ENCODE assay signal across 27 cellular contexts in genomic region chr9:35938474-35939145, GRCh38. TPM values are rescaled to one million over a fixed set of nuclear protein-coding genes. Genes with fewer than 3 reads are reported as not detected.
A peak's percentile ranks its signal among the peaks of the same experiment; 100 is the strongest.
DNase-seq lines count a peak whose midpoint lies in the region; ATAC-seq and TF ChIP-seq lines count a peak whose summit lies in the region.
"Had no signal": no experiment of that assay in that cellular context is flagged by ENCODE, and none has a peak within 500 bp of the region (broad histone marks: within the 10 kb centered on the region; RNA-seq: fewer than 3 reads in every experiment).

No MANE protein-coding gene starts in this region.

- H3K27me3 ChIP-seq in aorta (ENCODE audit: control insufficient read depth in 1 of 2, insufficient read depth in 2 of 2, low read length in 1 of 2) (no peaks in the 10 kb centered on the region), A673 (replicated peaks; ENCODE audit: insufficient read depth, low read depth, low read length, poor library complexity) (no peaks in the 10 kb centered on the region)
- H3K27me3 ChIP-seq: gastroesophageal sphincter had no signal

- 32 to 54% methylated on average over 8 of the region's 8 CpGs for WGBS in aorta, 2 donors

- POLR2A ChIA-PET in T-cell (lab: Charles Lee) = interaction anchor here (0.7 kb wide), 2 partner anchors 81 to 228 kb away, joined by 3 to 5 read pairs; no protein-coding TSS in a partner anchor
- POLR2A ChIA-PET in naive thymus-derived CD8-positive, alpha-beta T cell (lab: Charles Lee) = interaction anchor here (0.6 to 1.2 kb wide), 2 partner anchors 29 to 35 kb away, joined by 3 to 4 read pairs; partner anchors contain the start of gene SPAAR
- POLR2A ChIA-PET in A673 (lab: Charles Lee; ENCODE audit: low non-redundant PET) = no interaction called here

- peaks cover 7 to 9% of the 10 kb centered on the region in 2 donors for H3K9me3 Mint-ChIP-seq in stimulated activated naive CD8-positive, alpha-beta T cell treated with anti-CD3 and anti-CD28 coated beads, Interleukin-15, amount 100 ng/mL, for 72 hours
- peaks cover 0 to 7% (median 4%) of the 10 kb centered on the region in 3 donors for H3K9me3 Mint-ChIP-seq in T-cell
- H3K9me3 Mint-ChIP-seq in naive thymus-derived CD8-positive, alpha-beta T cell = peaks cover 0 to 6% (median 0%) of the 10 kb centered on the region in 9 donors
- H3K9me3 Mint-ChIP-seq: brain had no signal

- H3K36me3 ChIP-seq in aorta (ENCODE audit: control insufficient read depth in 1 of 2, insufficient read depth in 2 of 2, low read length in 1 of 2) (no peaks in the 10 kb centered on the region), A673 (ENCODE audit: insufficient read depth, low read length, poor library complexity, severe bottlenecking) (no peaks in the 10 kb centered on the region)
- H3K36me3 ChIP-seq: gastroesophageal sphincter had no signal

- peak overlapping the region; percentile 14 to 95 for H3K27ac ChIP-seq in aorta (ENCODE audit: low read depth in 1 of 2, low read length in 2 of 2)
- no peak overlapping the region for H3K27ac ChIP-seq in A673 (ENCODE audit: low read depth, low read length, poor library complexity, severe bottlenecking)
- H3K27ac ChIP-seq: gastroesophageal sphincter had no signal

- BruUV-seq in A673 (replicated peaks; lab: Mats Ljungman, UMichigan) = no TSS peak

- H3K4me1 Mint-ChIP-seq in stimulated activated naive CD8-positive, alpha-beta T cell treated with anti-CD3 and anti-CD28 coated beads, Interleukin-15, amount 100 ng/mL, for 72 hours = peaks cover 41% of the 10 kb centered on the region
- peaks cover 65 to 71% (median 68%) of the 10 kb centered on the region in 3 donors for H3K4me1 Mint-ChIP-seq in T-cell
- peaks cover 35 to 66% (median 63%) of the 10 kb centered on the region in 4 donors for H3K4me1 Mint-ChIP-seq in naive thymus-derived CD8-positive, alpha-beta T cell
- H3K4me1 Mint-ChIP-seq: brain had no signal

- peaks cover 0 to 5% of the 10 kb centered on the region in 2 donors for H3K4me1 ChIP-seq in aorta (ENCODE audit: control insufficient read depth in 1 of 2, insufficient read depth in 2 of 2, low read length in 2 of 2)
- no peaks in the 10 kb centered on the region for H3K4me1 ChIP-seq in A673 (ENCODE audit: insufficient read depth, low read length, poor library complexity, severe bottlenecking)

- H3K4me3 Mint-ChIP-seq in stimulated activated naive CD8-positive, alpha-beta T cell treated with anti-CD3 and anti-CD28 coated beads, Interleukin-15, amount 100 ng/mL, for 72 hours = no peak overlapping the region
- H3K4me3 Mint-ChIP-seq in T-cell = peak overlapping the region in 1 of 3 donors; percentile 63
- H3K4me3 Mint-ChIP-seq in naive thymus-derived CD8-positive, alpha-beta T cell = peak overlapping the region in 8 of 10 donors; percentile 18 to 73 (median 48)
- H3K4me3 Mint-ChIP-seq: activated CD4-positive, alpha-beta memory T cell treated with anti-CD3 and anti-CD28 coated beads for 36 hours; brain; CD14-positive monocyte; memory B cell had no signal

- no peak for TF ChIP-seq CTCF in A673 (conservative IDR thresholded peaks at IDR 0.05; ENCODE audit: low read depth, low read length)

- H3K27ac Mint-ChIP-seq in stimulated activated naive CD8-positive, alpha-beta T cell treated with anti-CD3 and anti-CD28 coated beads, Interleukin-15, amount 100 ng/mL, for 72 hours = no peak overlapping the region
- peak overlapping the region; percentile 88 to 89 for H3K27ac Mint-ChIP-seq in T-cell
- peak overlapping the region in 9 of 10 donors; percentile 28 to 92 (median 79) for H3K27ac Mint-ChIP-seq in naive thymus-derived CD8-positive, alpha-beta T cell
- H3K27ac Mint-ChIP-seq: brain, memory B cell had no signal

- ATAC-seq in stimulated activated naive CD8-positive, alpha-beta T cell treated with anti-CD3 and anti-CD28 coated beads, Interleukin-15, Interleukin-2, amounts not matched to agents 100 U/mL and 50 U/mL, for 24 hours = peak; percentile 36
- no peak for ATAC-seq in stimulated activated naive CD8-positive, alpha-beta T cell treated with anti-CD3 and anti-CD28 coated beads, Interleukin-15, amount 100 ng/mL, for 72 hours
- no peak for ATAC-seq in T-cell (replicated peaks in 1 of 4)
- ATAC-seq in naive thymus-derived CD8-positive, alpha-beta T cell = no peak
- ATAC-seq in aorta (ENCODE audit: low FRiP score) = no peak
- ATAC-seq: gastroesophageal sphincter, left colon had no signal

- no peak overlapping the region for H3K4me3 ChIP-seq in aorta (ENCODE audit: low read length in 2 of 2)
- H3K4me3 ChIP-seq in A673 (ENCODE audit: low read depth, low read length, poor library complexity, severe bottlenecking) = no peak overlapping the region
- H3K4me3 ChIP-seq: gastroesophageal sphincter, smooth muscle cell had no signal

- no peaks in the 10 kb centered on the region for H3K36me3 Mint-ChIP-seq in T-cell
- H3K36me3 Mint-ChIP-seq in naive thymus-derived CD8-positive, alpha-beta T cell = peaks cover 0 to 3% (median 0%) of the 10 kb centered on the region in 3 donors
- H3K36me3 Mint-ChIP-seq: activated CD4-positive, alpha-beta memory T cell treated with anti-CD3 and anti-CD28 coated beads for 36 hours; brain; CD14-positive monocyte; memory B cell had no signal

- intact Hi-C loops in aorta (cut with DNase I) = no loop called here
- intact Hi-C loops in A673 (cut with micrococcal nuclease; ENCODE audit: unreplicated experiment) = no loop called here

- CTCF ChIA-PET in T-cell (lab: Charles Lee) = interaction anchor here in 1 of 2 donors (0.6 kb wide), 1 partner anchor 728 kb away, joined by 4 read pairs; no protein-coding TSS in a partner anchor
- CTCF ChIA-PET in A673 (lab: Charles Lee) = no interaction called here

- DNase-seq in stimulated activated naive CD8-positive, alpha-beta T cell treated with anti-CD3 and anti-CD28 coated beads, Interleukin-15, Interleukin-2, amounts not matched to agents 100 U/mL and 50 U/mL, for 24 hours = no peak
- no peak for DNase-seq in stimulated activated naive CD8-positive, alpha-beta T cell treated with anti-CD3 and anti-CD28 coated beads, Interleukin-15, amount 100 ng/mL, for 72 hours
- DNase-seq in T-cell (no peak), aorta (no peak), NCI-H69 (lab: John Stamatoyannopoulos, UW) (no peak), DMS 273 (lab: John Stamatoyannopoulos, UW; ENCODE audit: unreplicated experiment) (no peak), A673 (ENCODE audit: low spot score) (no peak)
- DNase-seq in naive thymus-derived CD8-positive, alpha-beta T cell = no peak
- DNase-seq: activated CD4-positive, alpha-beta memory T cell treated with anti-CD3 and anti-CD28 coated beads for 36 hours; activated effector memory CD4-positive, alpha-beta T cell treated with Interleukin-2 at 50 U/mL for 16 hours; H7; hippocampal formation; left colon; NCI-H1436; RPMI8226; stimulated activated CD4-positive, alpha-beta T cell treated with anti-CD3 and anti-CD28 coated beads, Interleukin-1b, Interleukin-23, amount 100 ng/mL, for 48 hours; stimulated activated CD8-positive, alpha-beta memory T cell treated with anti-CD3 and anti-CD28 coated beads, Interleukin-4, amount 100 ng/mL, for 48 hours had no signal

- no peaks in the 10 kb centered on the region for H3K27me3 Mint-ChIP-seq in stimulated activated naive CD8-positive, alpha-beta T cell treated with anti-CD3 and anti-CD28 coated beads, Interleukin-15, amount 100 ng/mL, for 72 hours
- H3K27me3 Mint-ChIP-seq in T-cell = no peaks in the 10 kb centered on the region
- no peaks in the 10 kb centered on the region for H3K27me3 Mint-ChIP-seq in naive thymus-derived CD8-positive, alpha-beta T cell
- H3K27me3 Mint-ChIP-seq: activated CD4-positive, alpha-beta memory T cell treated with anti-CD3 and anti-CD28 coated beads for 36 hours had no signal

- H3K9me3 ChIP-seq in aorta (ENCODE audit: control insufficient read depth, low read length) (no peaks in the 10 kb centered on the region), A673 (ENCODE audit: low read depth, low read length, poor library complexity, severe bottlenecking) (no peaks in the 10 kb centered on the region)
- H3K9me3 ChIP-seq: gastroesophageal sphincter had no signal

RNA-seq across cellular contexts. Expression of gene OR2S2, which starts 19.3 kb away (rescaled TPM):
- total RNA-seq in T-cell (not detected), aorta (not detected), A673 (2021) (not detected in 2 replicates)
- not detected for total RNA-seq in naive thymus-derived CD8-positive, alpha-beta T cell
- not detected for polyA plus RNA-seq in naive thymus-derived CD8-positive, alpha-beta T cell
- polyA plus RNA-seq in aorta = not detected
- total RNA-seq: activated CD4-positive, alpha-beta memory T cell treated with anti-CD3 and anti-CD28 coated beads for 36 hours; cerebellum; G401; gastroesophageal sphincter; H7; left colon; myocyte; SK-MEL-5; T-helper 1 cell treated with Interleukin-12 subunit alpha and Interleukin-12 subunit beta and Interleukin-4 antibody, amounts not matched to agents 30 ng/mL and 1 ng/mL, for 36 hours had no signal
- polyA plus RNA-seq: CD14-positive monocyte had no signal

RNA-seq across cellular contexts. Expression of gene SPAAR, which starts 29.3 kb away (rescaled TPM):
- not detected for total RNA-seq in T-cell
- total RNA-seq in naive thymus-derived CD8-positive, alpha-beta T cell = not detected
- polyA plus RNA-seq in naive thymus-derived CD8-positive, alpha-beta T cell = not detected
- total RNA-seq in aorta = 1 to 10 TPM; 4.0 to 4.5 TPM
- under 1 TPM in 1 of 2 donors, not detected in 1; 0.82 TPM for polyA plus RNA-seq in aorta
- total RNA-seq in A673 (2021) = 0.37 TPM in 1 of 2 replicates, not detected in the other
- total RNA-seq: activated CD4-positive, alpha-beta memory T cell treated with anti-CD3 and anti-CD28 coated beads for 36 hours; H7; myocyte; SK-MEL-5; smooth muscle cell; T-helper 1 cell treated with Interleukin-12 subunit alpha and Interleukin-12 subunit beta and Interleukin-4 antibody, amounts not matched to agents 30 ng/mL and 1 ng/mL, for 36 hours had no signal
- polyA plus RNA-seq: CD14-positive monocyte had no signal

RNA-seq across cellular contexts. Expression of gene HRCT1, which starts 32.6 kb away (rescaled TPM):
- total RNA-seq in T-cell (not detected), aorta (10 to 100 TPM; 14.2 to 23.1 TPM), A673 (2021) (0.33 TPM in 1 of 2 replicates, not detected in the other)
- not detected for total RNA-seq in naive thymus-derived CD8-positive, alpha-beta T cell
- not detected for polyA plus RNA-seq in naive thymus-derived CD8-positive, alpha-beta T cell
- 10 to 100 TPM; 17.4 to 25.7 TPM for polyA plus RNA-seq in aorta
- total RNA-seq: activated CD4-positive, alpha-beta memory T cell treated with anti-CD3 and anti-CD28 coated beads for 36 hours; cerebellum; G401; SK-MEL-5; smooth muscle cell; T-helper 1 cell treated with Interleukin-12 subunit alpha and Interleukin-12 subunit beta and Interleukin-4 antibody, amounts not matched to agents 30 ng/mL and 1 ng/mL, for 36 hours had no signal
- polyA plus RNA-seq: CD14-positive monocyte had no signal

Comparison
In these comparisons a context has a peak if more than half of its experiments do, and no peak if none do; other contexts are left out.
1. H3K27ac Mint-ChIP-seq: peak in T-cell (2 of 2) and naive thymus-derived CD8-positive, alpha-beta T cell (9 of 10); none in stimulated activated naive CD8-positive, alpha-beta T cell treated with anti-CD3 and anti-CD28 coated beads, Interleukin-15, amount 100 ng/mL, for 72 hours (0 of 2).
2. H3K4me3 Mint-ChIP-seq: peak in naive thymus-derived CD8-positive, alpha-beta T cell (8 of 10); none in stimulated activated naive CD8-positive, alpha-beta T cell treated with anti-CD3 and anti-CD28 coated beads, Interleukin-15, amount 100 ng/mL, for 72 hours (0 of 2).
3. RNA of gene HRCT1, which starts 32.6 kb away (total RNA-seq): 14.2 to 23.1 TPM in aorta; not detected in T-cell, not detected in naive thymus-derived CD8-positive, alpha-beta T cell and 0.33 TPM in A673; every median in the first group is over 10 times any median in the second.